12 cellular contexts compared by ENCODE assay signal in genomic region chr20:19026121-19026878, GRCh38.
DNase-seq lines count a peak whose midpoint lies in the region; ATAC-seq and TF ChIP-seq lines count a peak whose summit lies in the region.
"Had no signal": no experiment of that assay in that cellular context is flagged by ENCODE, and none has a peak within 500 bp of the region (broad histone marks: within the 10 kb centered on the region; RNA-seq: fewer than 3 reads in every experiment).

No MANE protein-coding gene starts in this region.

- intact Hi-C loops in mucosa of descending colon (cut with DNase I, micrococcal nuclease), result no loop called here

- DNase-seq in mucosa of descending colon (no peak), COLO668 (lab: John Stamatoyannopoulos, UW; ENCODE audit: unreplicated experiment) (no peak), kidney glomerular epithelial cell (lab: John Stamatoyannopoulos, UW) (no peak)
- DNase-seq in stimulated activated CD8-positive, alpha-beta memory T cell treated with anti-CD3 and anti-CD28 coated beads, Interleukin-4, amount 100 ng/mL, for 48 hours, result no peak
- DNase-seq: activated CD8-positive, alpha-beta memory T cell treated with anti-CD3 and anti-CD28 coated beads for 24 hours; lower lobe of right lung; NCI-H146; SHP77 treated with DMSO at 0.1 percent for 48 hours had no signal

- no peak for TF ChIP-seq CTCF in mucosa of descending colon (IDR thresholded peaks at IDR 0.05)

- H3K9me3 ChIP-seq in mucosa of descending colon, result no peaks in the 10 kb centered on the region

- H3K4me3 ChIP-seq in mucosa of descending colon, result no peak overlapping the region
- H3K4me3 ChIP-seq: lower lobe of right lung had no signal

- no peaks in the 10 kb centered on the region for H3K36me3 ChIP-seq in mucosa of descending colon (ENCODE audit: low read depth)
- H3K36me3 ChIP-seq: lower lobe of right lung had no signal

- ATAC-seq in GM18502 (IDR thresholded peaks at IDR 0.05; ENCODE audit: poor library complexity, unreplicated experiment), result peak; percentile 85
- ATAC-seq in GM21367 (IDR thresholded peaks at IDR 0.05; ENCODE audit: unreplicated experiment), result peak; percentile 73
- peak; percentile 56 for ATAC-seq in HG03175 (IDR thresholded peaks at IDR 0.05; ENCODE audit: unreplicated experiment)
- peak; percentile 34 for ATAC-seq in mucosa of descending colon
- no peak for ATAC-seq in HG03571 (IDR thresholded peaks at IDR 0.05; ENCODE audit: unreplicated experiment)

- no peaks in the 10 kb centered on the region for H3K4me1 ChIP-seq in mucosa of descending colon (ENCODE audit: low read depth)
- H3K4me1 ChIP-seq: lower lobe of right lung had no signal
